9 cellular contexts compared by ENCODE assay signal in the genomic region with DNA sequence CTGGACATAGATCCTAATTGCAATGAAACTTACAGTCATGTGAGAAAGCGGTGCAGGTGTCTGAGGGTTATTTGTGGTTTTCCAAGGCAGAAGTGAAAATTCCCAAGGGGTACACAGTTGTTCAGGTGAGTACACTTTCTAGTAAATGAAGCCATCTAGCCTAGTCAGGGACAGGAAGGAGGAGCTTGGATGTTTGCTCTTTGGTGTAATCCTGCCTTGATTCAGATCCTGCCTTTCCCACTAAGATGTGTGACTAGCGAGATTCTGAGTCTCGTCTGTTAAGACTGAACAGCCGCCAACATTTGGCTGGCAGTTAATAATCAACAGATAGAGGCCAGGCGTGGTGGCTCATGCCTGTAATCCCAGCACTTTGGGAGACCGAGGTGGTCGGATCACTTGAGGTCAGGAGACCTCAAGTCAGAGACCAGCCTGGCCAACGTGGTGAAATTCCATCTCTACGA. TPM values are rescaled to one million over a fixed set of nuclear protein-coding genes. Genes with fewer than 3 reads are reported as not detected.
A peak's percentile ranks its signal among the peaks of the same experiment; 100 is the strongest.
DNase-seq lines count a peak whose midpoint lies in the region; ATAC-seq, FAIRE-seq and TF ChIP-seq lines count a peak whose summit lies in the region.
"Had no signal": no experiment of that assay in that cellular context is flagged by ENCODE, and none has a peak within 500 bp of the region (broad histone marks: within the 10 kb centered on the region; RNA-seq: fewer than 3 reads in every experiment).

No MANE protein-coding gene starts in this region.

- DNase-seq in A673 (ENCODE audit: low spot score) = no peak
- no peak for DNase-seq in HCT116 (ENCODE audit: low read depth, low spot score)
- no peak for DNase-seq in GM12878 (ENCODE audit: low read depth, low spot score)
- DNase-seq in NCI-H1694 treated with DMSO at 0.1 percent for 48 hours (lab: John Stamatoyannopoulos, UW) = no peak
- no peak for DNase-seq in uterus
- DNase-seq in medulla oblongata (ENCODE audit: extremely low spot score) = no peak
- DNase-seq: NK-92 treated with Interleukin-12 subunit alpha and Interleukin-12 subunit beta, amount 100 ng/mL, for 24 hours had no signal

- SMC1A ChIA-PET in GM12878 (lab: Charles Lee; ENCODE audit: uncharacterized antibody, unreplicated experiment) = interaction anchor here (0.9 to 3.8 kb wide), 3 partner anchors 13 to 66 kb away, joined by 3 to 26 read pairs (median 5); partner anchors contain the start of genes MBOAT7 and TSEN34

- H3K27me3 ChIP-seq in A673 (replicated peaks; ENCODE audit: insufficient read depth, low read depth, low read length, poor library complexity) = no peaks in the 10 kb centered on the region
- H3K27me3 ChIP-seq in HCT116 (ENCODE audit: insufficient read depth, low read length) = no peaks in the 10 kb centered on the region
- H3K27me3 ChIP-seq in GM12878 (replicated peaks in 1 of 2; ENCODE audit: control insufficient read depth in 2 of 2, insufficient read depth in 2 of 2, low read length in 1 of 2) = no peaks in the 10 kb centered on the region
- no peaks in the 10 kb centered on the region for H3K27me3 ChIP-seq in uterus

- peak overlapping the region; percentile 99 for H3K9ac ChIP-seq in HCT116 (ENCODE audit: low read length)
- peak overlapping the region; percentile 65 for H3K9ac ChIP-seq in GM12878 (ENCODE audit: control insufficient read depth, insufficient read depth, low read length)

- in situ Hi-C loops in GM12878 (cut with MboI) = no loop called here

- ATAC-seq in HCT116 = no peak
- no peak for ATAC-seq in GM12878
- no peak for ATAC-seq in GM18511 (IDR thresholded peaks at IDR 0.05; ENCODE audit: unreplicated experiment)

- peaks cover 36% of the 10 kb centered on the region for H3K4me1 ChIP-seq in A673 (ENCODE audit: insufficient read depth, low read length, poor library complexity, severe bottlenecking)
- H3K4me1 ChIP-seq in HCT116 (ENCODE audit: control insufficient read depth in 1 of 2, insufficient read depth in 2 of 2, low read length in 2 of 2) = peaks cover 9 to 51% of the 10 kb centered on the region in 2 experiments
- H3K4me1 ChIP-seq in GM12878 (ENCODE audit: control insufficient read depth, insufficient read depth, low read length) = peaks cover 38% of the 10 kb centered on the region
- peaks cover 22% of the 10 kb centered on the region for H3K4me1 ChIP-seq in mesodermal cell (ENCODE audit: control insufficient read depth, insufficient read depth, low read length, poor library complexity, severe bottlenecking)
- H3K4me1 ChIP-seq in uterus = peaks cover 6 to 13% of the 10 kb centered on the region in 2 donors

- peak overlapping the region; percentile 90 for H3K4me3 ChIP-seq in A673 (ENCODE audit: low read depth, low read length, poor library complexity, severe bottlenecking)
- H3K4me3 ChIP-seq in HCT116 (replicated peaks in 1 of 2; ENCODE audit: low read depth in 1 of 2, low read length in 2 of 2) = 0 out of 4 replicates have a peak overlapping the region, but pooled peaks of 1 of the 2 experiments have one; percentile 8
- peak overlapping the region; percentile 92 for H3K4me3 ChIP-seq in GM12878
- peak overlapping the region; percentile 81 for H3K4me3 ChIP-seq in mesodermal cell (ENCODE audit: extremely low read depth, insufficient read depth, low read length, poor library complexity, severe bottlenecking)
- H3K4me3 ChIP-seq in uterus = no peak overlapping the region

- H3K9me2 ChIP-seq in HCT116 (ENCODE audit: insufficient read depth) = no peaks in the 10 kb centered on the region

- H3K27ac ChIP-seq in A673 (ENCODE audit: low read depth, low read length, poor library complexity, severe bottlenecking) (peak overlapping the region; percentile 15), HCT116 (ENCODE audit: low read depth, low read length) (no peak overlapping the region), GM12878 (ENCODE audit: control insufficient read depth, insufficient read depth) (no peak overlapping the region; the same call in 1 of the 2 replicates), mesodermal cell (ENCODE audit: low read depth, low read length, severe bottlenecking) (no peak overlapping the region), uterus (no peak overlapping the region)

- no peak for FAIRE-seq in GM12878 (lab: Jason Lieb, UNC)

- POLR2A ChIA-PET in A673 (lab: Charles Lee; ENCODE audit: low non-redundant PET) = interaction anchor here (1.4 kb wide), 1 partner anchor 66 kb away, joined by 3 read pairs; the partner anchor contains the start of gene CNOT3
- POLR2A ChIA-PET in HCT116 (lab: Charles Lee) = interaction anchor here (5.7 kb wide), 1 partner anchor 14 kb away, joined by 126 read pairs; the partner anchor contains the start of genes MBOAT7 and TSEN34
- POLR2A ChIA-PET in GM12878 (lab: Charles Lee) = interaction anchor here (0.5 to 7.7 kb wide), 5 partner anchors 9 to 127 kb away, joined by 3 to 100 read pairs (median 5); partner anchors contain the start of genes CNOT3, MBOAT7 and TSEN34

- TF ChIP-seq EP300 in GM12878 (IDR thresholded peaks at IDR 0.05; ENCODE audit: borderline replicate concordance in 1 of 2, control insufficient read depth in 1 of 2, low read depth in 2 of 2, low read length in 2 of 2) = no peak

- no peak for TF ChIP-seq RAD21 in HCT116 (IDR thresholded peaks at IDR 0.05; ENCODE audit: low read depth)
- no peak for TF ChIP-seq RAD21 in GM12878 (IDR thresholded peaks at IDR 0.05; ENCODE audit: insufficient read depth, low read depth, low read length)

- H3K4me2 ChIP-seq in HCT116 (ENCODE audit: low read length) = peak overlapping the region; percentile 97
- H3K4me2 ChIP-seq in GM12878 (ENCODE audit: control insufficient read depth, insufficient read depth) = peak overlapping the region; percentile 91

- WGBS in GM12878 (ENCODE audit: insufficient coverage, insufficient replicate concordance, low lambda C conversion rate, missing lambda C conversion rate) = 23% methylated on average over 9 of the region's 9 CpGs
- WGBS in mesodermal cell (ENCODE audit: insufficient coverage in 2 of 2), 2 experiments = 83 to 87% methylated on average over 9 of the region's 9 CpGs

- CTCF ChIA-PET in A673 (lab: Charles Lee) = no interaction called here
- CTCF ChIA-PET in HCT116 (lab: Charles Lee) = no interaction called here
- CTCF ChIA-PET in GM12878 (lab: Yijun Ruan, JAX) = interaction anchor here (1.0 to 1.8 kb wide), 3 partner anchors 14 to 188 kb away, joined by 4 to 8 read pairs (median 6); partner anchors contain the start of gene MBOAT7

- H3K9me3 ChIP-seq in A673 (ENCODE audit: low read depth, low read length, poor library complexity, severe bottlenecking) (no peaks in the 10 kb centered on the region), HCT116 (ENCODE audit: control insufficient read depth in 1 of 2, insufficient read depth in 1 of 2, low read depth in 1 of 2, low read length in 2 of 2) (no peaks in the 10 kb centered on the region), GM12878 (replicated peaks; ENCODE audit: control insufficient read depth, insufficient read depth, low read length) (no peaks in the 10 kb centered on the region), mesodermal cell (ENCODE audit: control insufficient read depth, low read length) (no peaks in the 10 kb centered on the region), uterus (no peaks in the 10 kb centered on the region)

- H4K20me1 ChIP-seq in HCT116 (ENCODE audit: insufficient read depth) (peaks cover 64% of the 10 kb centered on the region; the same call in 1 of the 2 replicates), GM12878 (ENCODE audit: control insufficient read depth, insufficient read depth) (peaks cover 17% of the 10 kb centered on the region)

- BruUV-seq in A673 (replicated peaks; lab: Mats Ljungman, UMichigan) (no TSS peak), HCT116 (replicated peaks; lab: Mats Ljungman, UMichigan) (no TSS peak), GM12878 (replicated peaks; lab: Mats Ljungman, UMichigan) (no TSS peak)

- intact Hi-C loops in A673 (cut with micrococcal nuclease; ENCODE audit: unreplicated experiment) (no loop called here), HCT116 (cut with micrococcal nuclease) (no loop called here), GM12878 (cut with micrococcal nuclease; ENCODE audit: unreplicated experiment) (no loop called here), uterus (cut with DNase I; ENCODE audit: low total_unique reads) (no loop called here)

- H2AFZ ChIP-seq in HCT116 (ENCODE audit: low read depth, low read length, poor library complexity, severe bottlenecking) (no peak overlapping the region), GM12878 (ENCODE audit: control insufficient read depth, low read depth, low read length) (no peak overlapping the region)

- RAD21 ChIA-PET in HCT116 (lab: Charles Lee; ENCODE audit: low non-redundant PET in 1 of 2, low total read pairs in 2 of 2, uncharacterized antibody in 2 of 2, unreplicated experiment in 2 of 2) = no interaction called here
- RAD21 ChIA-PET in GM12878 (lab: Charles Lee; ENCODE audit: unreplicated experiment) = no interaction called here

- H3K79me2 ChIP-seq in HCT116 (ENCODE audit: insufficient read depth, low read length) (peaks cover 78% of the 10 kb centered on the region), GM12878 (ENCODE audit: control insufficient read depth, insufficient read depth, low read length) (peaks cover 62% of the 10 kb centered on the region)

- no peak for TF ChIP-seq CTCF in A673 (conservative IDR thresholded peaks at IDR 0.05; ENCODE audit: low read depth, low read length)
- no peak for TF ChIP-seq CTCF in HCT116 (IDR thresholded peaks at IDR 0.05 in 2 of 3, conservative IDR thresholded peaks at IDR 0.05 in 1 of 3; ENCODE audit: borderline replicate concordance in 1 of 3, insufficient read depth in 1 of 3, low read depth in 2 of 3, low read length in 2 of 3)
- TF ChIP-seq CTCF in GM12878 (IDR thresholded peaks at IDR 0.05 in 2 of 3, conservative IDR thresholded peaks at IDR 0.05 in 1 of 3; ENCODE audit: control insufficient read depth in 2 of 3, extremely low read depth in 1 of 3, insufficient read depth in 1 of 3, low read depth in 3 of 3, low read length in 3 of 3) = no peak
- no peak for TF ChIP-seq CTCF in uterus (IDR thresholded peaks at IDR 0.05)

- H3K36me3 ChIP-seq in A673 (ENCODE audit: insufficient read depth, low read length, poor library complexity, severe bottlenecking) = peaks cover 72% of the 10 kb centered on the region
- H3K36me3 ChIP-seq in HCT116 (ENCODE audit: control insufficient read depth in 1 of 2, insufficient read depth in 2 of 2, low read length in 2 of 2) = peaks cover 54 to 71% of the 10 kb centered on the region in 2 experiments
- H3K36me3 ChIP-seq in GM12878 (ENCODE audit: control insufficient read depth in 2 of 2, insufficient read depth in 2 of 2, low read length in 1 of 2) = peaks cover 25 to 34% of the 10 kb centered on the region in 2 experiments
- H3K36me3 ChIP-seq in mesodermal cell (ENCODE audit: control insufficient read depth, insufficient read depth, low read length) = peaks cover 72% of the 10 kb centered on the region
- no peaks in the 10 kb centered on the region for H3K36me3 ChIP-seq in uterus

- TF ChIP-seq POLR2A in HCT116 (IDR thresholded peaks at IDR 0.05; ENCODE audit: borderline replicate concordance, extremely low read depth, insufficient read depth, insufficient read length) (no peak), GM12878 (IDR thresholded peaks at IDR 0.05; ENCODE audit: low read depth, low read length) (no peak), uterus (IDR thresholded peaks at IDR 0.05) (no peak)

RNA-seq across cellular contexts. Expression of gene RPS9, which starts 2.5 kb away (rescaled TPM):
- total RNA-seq in A673 (2021) = 944 and 951 TPM in 2 replicates
- total RNA-seq in HCT116 (2021; ENCODE audit: unreplicated experiment) = 1,666 TPM
- 2,933 and 3,847 TPM in 2 replicates for polyA plus RNA-seq in HCT116 (2012)
- total RNA-seq in GM12878 (2013; cell fraction: nucleolus; rRNA removed) = 260 and 264 TPM in 2 replicates
- 5,407 and 5,598 TPM in 2 replicates for total RNA-seq in GM12878 (2014; rRNA removed)
- total RNA-seq in GM12878 (2014; rRNA removed; fragmentation: Illumina TruSeq; extraction: Trizol) = 2,351 TPM in 2 replicates
- 2,143 and 2,183 TPM in 2 replicates for total RNA-seq in GM12878 (2021)
- polyA plus RNA-seq in GM12878 (2011; ENCODE audit: low read depth) = 3,226 TPM
- polyA plus RNA-seq in GM12878 (2011; rRNA removed) = 1,412 and 2,202 TPM in 2 replicates
- polyA plus RNA-seq in GM12878 (2011; cell fraction: cytosol; rRNA removed) = 3,564 and 4,583 TPM in 2 replicates
- 1,587 and 1,661 TPM in 2 replicates for polyA plus RNA-seq in GM12878 (2011; cell fraction: nucleus; rRNA removed)
- polyA plus RNA-seq in GM12878 (2012) = 3,570 and 4,911 TPM in 2 replicates
- polyA plus RNA-seq in GM12878 (2014; fragmentation: Illumina TruSeq; extraction: Trizol) = 1,194 and 2,970 TPM in 2 replicates
- 100 to 1,000 TPM; 629 to 815 TPM for polyA plus RNA-seq in GM12878 (2014; fragmentation: Nextera tagmentation; extraction: Ambion mirVana)
- 6,524 and 7,847 TPM in 2 replicates for polyA plus RNA-seq in GM12878 (2014; rRNA removed)
- 100 to 1,000 TPM; 890 to 896 TPM for polyA plus RNA-seq in GM12878 (2016; fragmentation: Nextera tagmentation; extraction: Ambion mirVana)
- 301 and 1,060 TPM in 2 replicates for polyA minus RNA-seq in GM12878 (2011; rRNA and poly(A)+ RNA removed)
- 280 and 346 TPM in 2 replicates for polyA minus RNA-seq in GM12878 (2011; cell fraction: cytosol; rRNA and poly(A)+ RNA removed)
- polyA minus RNA-seq in GM12878 (2011; cell fraction: nucleus; rRNA and poly(A)+ RNA removed) = 168 and 218 TPM in 2 replicates
- polyA plus RNA-seq in mesodermal cell (2013, experiment 1 of 2) = 1,693 TPM
- polyA plus RNA-seq in mesodermal cell (2013, experiment 2 of 2) = 1,592 TPM
- 1,000 to 10,000 TPM; 1,240 to 3,586 (median 2,088) TPM for total RNA-seq in uterus

RNA-seq across cellular contexts. Expression of gene TSEN34, which starts 12.1 kb away (rescaled TPM):
- total RNA-seq in A673 (2021) (56.9 and 64.7 TPM in 2 replicates), HCT116 (2021; ENCODE audit: unreplicated experiment) (99.9 TPM), GM12878 (2014; rRNA removed) (20.8 and 21.2 TPM in 2 replicates), GM12878 (2014; rRNA removed; fragmentation: Illumina TruSeq; extraction: Trizol) (8.2 and 8.9 TPM in 2 replicates), GM12878 (2021) (18.9 and 22.0 TPM in 2 replicates), uterus (10 to 100 TPM; 13.1 to 66.4 (median 32.2) TPM)
- 72.0 and 86.5 TPM in 2 replicates for polyA plus RNA-seq in HCT116 (2012)
- total RNA-seq in GM12878 (2013; cell fraction: nucleolus; rRNA removed) = 7.1 and 7.7 TPM in 2 replicates
- 6.7 TPM for polyA plus RNA-seq in GM12878 (2011; ENCODE audit: low read depth)
- polyA plus RNA-seq in GM12878 (2011; rRNA removed) (11.5 and 14.7 TPM in 2 replicates), GM12878 (2014; fragmentation: Illumina TruSeq; extraction: Trizol) (1.9 and 5.3 TPM in 2 replicates), GM12878 (2014; fragmentation: Nextera tagmentation; extraction: Ambion mirVana) (1 to 10 TPM; 1.0 to 4.2 TPM), GM12878 (2014; rRNA removed) (26.5 and 26.9 TPM in 2 replicates), GM12878 (2016; fragmentation: Nextera tagmentation; extraction: Ambion mirVana) (10 to 100 TPM; 29.8 to 35.9 TPM)
- 27.3 and 36.8 TPM in 2 replicates for polyA plus RNA-seq in GM12878 (2011; cell fraction: cytosol; rRNA removed)
- 25.0 and 25.4 TPM in 2 replicates for polyA plus RNA-seq in GM12878 (2011; cell fraction: nucleus; rRNA removed)
- polyA plus RNA-seq in GM12878 (2012) = 9.4 and 16.6 TPM in 2 replicates
- 5.9 and 15.6 TPM in 2 replicates for polyA minus RNA-seq in GM12878 (2011; rRNA and poly(A)+ RNA removed)
- 5.9 and 7.0 TPM in 2 replicates for polyA minus RNA-seq in GM12878 (2011; cell fraction: cytosol; rRNA and poly(A)+ RNA removed)
- 4.5 and 6.1 TPM in 2 replicates for polyA minus RNA-seq in GM12878 (2011; cell fraction: nucleus; rRNA and poly(A)+ RNA removed)
- polyA plus RNA-seq in mesodermal cell (2013, experiment 1 of 2) = 54.2 TPM
- 41.3 TPM for polyA plus RNA-seq in mesodermal cell (2013, experiment 2 of 2)

RNA-seq across cellular contexts. Expression of gene MBOAT7, which starts 13.8 kb away (rescaled TPM):
- total RNA-seq in A673 (2021) = 107 and 109 TPM in 2 replicates
- 113 TPM for total RNA-seq in HCT116 (2021; ENCODE audit: unreplicated experiment)
- 80.1 and 82.8 TPM in 2 replicates for polyA plus RNA-seq in HCT116 (2012)
- total RNA-seq in GM12878 (2013; cell fraction: nucleolus; rRNA removed) = 42.5 and 58.1 TPM in 2 replicates
- 23.8 and 28.1 TPM in 2 replicates for total RNA-seq in GM12878 (2014; rRNA removed)
- 8.0 and 8.6 TPM in 2 replicates for total RNA-seq in GM12878 (2014; rRNA removed; fragmentation: Illumina TruSeq; extraction: Trizol)
- 38.8 and 43.0 TPM in 2 replicates for total RNA-seq in GM12878 (2021)
- polyA plus RNA-seq in GM12878 (2011; ENCODE audit: low read depth) = 9.5 TPM
- polyA plus RNA-seq in GM12878 (2011; rRNA removed) = 3.6 and 8.5 TPM in 2 replicates
- polyA plus RNA-seq in GM12878 (2011; cell fraction: cytosol; rRNA removed) = 11.9 and 15.4 TPM in 2 replicates
- 25.5 and 31.4 TPM in 2 replicates for polyA plus RNA-seq in GM12878 (2011; cell fraction: nucleus; rRNA removed)
- polyA plus RNA-seq in GM12878 (2012) = 27.3 and 27.9 TPM in 2 replicates
- 8.2 and 15.7 TPM in 2 replicates for polyA plus RNA-seq in GM12878 (2014; fragmentation: Illumina TruSeq; extraction: Trizol)
- polyA plus RNA-seq in GM12878 (2014; fragmentation: Nextera tagmentation; extraction: Ambion mirVana) = 1 to 10 TPM in 1 of 2 experiments, under 1 TPM in 1; 0.69 to 1.4 TPM
- 27.8 and 34.4 TPM in 2 replicates for polyA plus RNA-seq in GM12878 (2014; rRNA removed)
- polyA plus RNA-seq in GM12878 (2016; fragmentation: Nextera tagmentation; extraction: Ambion mirVana) = 10 to 100 TPM; 37.1 to 44.5 TPM
- polyA minus RNA-seq in GM12878 (2011; rRNA and poly(A)+ RNA removed) = 6.0 and 12.5 TPM in 2 replicates
- 9.6 and 11.6 TPM in 2 replicates for polyA minus RNA-seq in GM12878 (2011; cell fraction: cytosol; rRNA and poly(A)+ RNA removed)
- polyA minus RNA-seq in GM12878 (2011; cell fraction: nucleus; rRNA and poly(A)+ RNA removed) = 8.9 and 19.6 TPM in 2 replicates
- 240 TPM for polyA plus RNA-seq in mesodermal cell (2013, experiment 1 of 2)
- 192 TPM for polyA plus RNA-seq in mesodermal cell (2013, experiment 2 of 2)
- total RNA-seq in uterus = 10 to 100 TPM in 3 of 4 donors, 1 to 10 TPM in 1; 5.3 to 47.8 (median 19.2) TPM

RNA-seq across cellular contexts. Expression of gene LILRB3, which starts 19.6 kb away (rescaled TPM):
- total RNA-seq in A673 (2021) = not detected in 2 replicates
- total RNA-seq in HCT116 (2021; ENCODE audit: unreplicated experiment) = 0.12 TPM
- polyA plus RNA-seq in HCT116 (2012) = 0.77 TPM in 1 of 2 replicates, not detected in the other
- total RNA-seq in GM12878 (2013; cell fraction: nucleolus; rRNA removed) = 2.1 and 4.6 TPM in 2 replicates
- total RNA-seq in GM12878 (2014; rRNA removed) = 0.06 TPM in 1 of 2 replicates, not detected in the other
- not detected in 2 replicates for total RNA-seq in GM12878 (2014; rRNA removed; fragmentation: Illumina TruSeq; extraction: Trizol)
- 0.18 and 0.29 TPM in 2 replicates for total RNA-seq in GM12878 (2021)
- polyA plus RNA-seq in GM12878 (2011; ENCODE audit: low read depth) = 0.16 TPM
- polyA plus RNA-seq in GM12878 (2011; rRNA removed) = 0.62 and 1.1 TPM in 2 replicates
- polyA plus RNA-seq in GM12878 (2011; cell fraction: cytosol; rRNA removed) = 0.89 and 1.7 TPM in 2 replicates
- 4.8 and 7.0 TPM in 2 replicates for polyA plus RNA-seq in GM12878 (2011; cell fraction: nucleus; rRNA removed)
- 0.65 and 1.0 TPM in 2 replicates for polyA plus RNA-seq in GM12878 (2012)
- 0.16 and 2.5 TPM in 2 replicates for polyA plus RNA-seq in GM12878 (2014; fragmentation: Illumina TruSeq; extraction: Trizol)
- polyA plus RNA-seq in GM12878 (2014; fragmentation: Nextera tagmentation; extraction: Ambion mirVana) = under 1 TPM; 0.04 to 0.31 TPM
- polyA plus RNA-seq in GM12878 (2014; rRNA removed) = 0.11 and 0.12 TPM in 2 replicates
- under 1 TPM; 0.20 to 0.32 TPM for polyA plus RNA-seq in GM12878 (2016; fragmentation: Nextera tagmentation; extraction: Ambion mirVana)
- 0.82 and 1.1 TPM in 2 replicates for polyA minus RNA-seq in GM12878 (2011; rRNA and poly(A)+ RNA removed)
- polyA minus RNA-seq in GM12878 (2011; cell fraction: cytosol; rRNA and poly(A)+ RNA removed) = not detected in 2 replicates
- 0.73 and 1.1 TPM in 2 replicates for polyA minus RNA-seq in GM12878 (2011; cell fraction: nucleus; rRNA and poly(A)+ RNA removed)
- not detected for polyA plus RNA-seq in mesodermal cell (2013, experiment 1 of 2)
- polyA plus RNA-seq in mesodermal cell (2013, experiment 2 of 2) = not detected
- 1 to 10 TPM in 2 of 4 donors, not detected in 2; 3.0 to 5.3 TPM for total RNA-seq in uterus

RNA-seq across cellular contexts. Expression of gene TMC4, which starts 30.2 kb away (rescaled TPM):
- total RNA-seq in A673 (2021) (0.58 and 0.96 TPM in 2 replicates), HCT116 (2021; ENCODE audit: unreplicated experiment) (60.3 TPM), GM12878 (2014; rRNA removed) (0.05 TPM in 1 of 2 replicates, not detected in the other), GM12878 (2014; rRNA removed; fragmentation: Illumina TruSeq; extraction: Trizol) (not detected in 2 replicates), GM12878 (2021) (0.27 and 0.33 TPM in 2 replicates), uterus (10 to 100 TPM in 1 of 4 donors, 1 to 10 TPM in 2, not detected in 1; 1.3 to 31.0 (median 3.0) TPM)
- 72.2 and 90.5 TPM in 2 replicates for polyA plus RNA-seq in HCT116 (2012)
- total RNA-seq in GM12878 (2013; cell fraction: nucleolus; rRNA removed) = 1.3 and 2.7 TPM in 2 replicates
- not detected for polyA plus RNA-seq in GM12878 (2011; ENCODE audit: low read depth)
- polyA plus RNA-seq in GM12878 (2011; rRNA removed) (not detected in 2 replicates), GM12878 (2014; fragmentation: Illumina TruSeq; extraction: Trizol) (not detected in 2 replicates), GM12878 (2014; fragmentation: Nextera tagmentation; extraction: Ambion mirVana) (not detected), GM12878 (2014; rRNA removed) (not detected in 2 replicates), GM12878 (2016; fragmentation: Nextera tagmentation; extraction: Ambion mirVana) (under 1 TPM; 0.74 to 0.83 TPM)
- 0.12 and 0.15 TPM in 2 replicates for polyA plus RNA-seq in GM12878 (2011; cell fraction: cytosol; rRNA removed)
- polyA plus RNA-seq in GM12878 (2011; cell fraction: nucleus; rRNA removed) = 0.09 TPM in 2 replicates
- polyA plus RNA-seq in GM12878 (2012) = 0.57 and 1.0 TPM in 2 replicates
- not detected in 2 replicates for polyA minus RNA-seq in GM12878 (2011; rRNA and poly(A)+ RNA removed)
- polyA minus RNA-seq in GM12878 (2011; cell fraction: cytosol; rRNA and poly(A)+ RNA removed) = not detected in 2 replicates
- not detected in 2 replicates for polyA minus RNA-seq in GM12878 (2011; cell fraction: nucleus; rRNA and poly(A)+ RNA removed)
- 0.63 TPM for polyA plus RNA-seq in mesodermal cell (2013, experiment 1 of 2)
- polyA plus RNA-seq in mesodermal cell (2013, experiment 2 of 2) = 0.76 TPM

Comparison
In these comparisons a context has a peak if more than half of its experiments do, and no peak if none do; other contexts are left out.
1. H3K4me3 ChIP-seq: peak in A673 (single experiment), GM12878 (single experiment) and mesodermal cell (single experiment); none in uterus (0 of 2).